8 cellular contexts compared by ENCODE assay signal in the genomic region with DNA sequence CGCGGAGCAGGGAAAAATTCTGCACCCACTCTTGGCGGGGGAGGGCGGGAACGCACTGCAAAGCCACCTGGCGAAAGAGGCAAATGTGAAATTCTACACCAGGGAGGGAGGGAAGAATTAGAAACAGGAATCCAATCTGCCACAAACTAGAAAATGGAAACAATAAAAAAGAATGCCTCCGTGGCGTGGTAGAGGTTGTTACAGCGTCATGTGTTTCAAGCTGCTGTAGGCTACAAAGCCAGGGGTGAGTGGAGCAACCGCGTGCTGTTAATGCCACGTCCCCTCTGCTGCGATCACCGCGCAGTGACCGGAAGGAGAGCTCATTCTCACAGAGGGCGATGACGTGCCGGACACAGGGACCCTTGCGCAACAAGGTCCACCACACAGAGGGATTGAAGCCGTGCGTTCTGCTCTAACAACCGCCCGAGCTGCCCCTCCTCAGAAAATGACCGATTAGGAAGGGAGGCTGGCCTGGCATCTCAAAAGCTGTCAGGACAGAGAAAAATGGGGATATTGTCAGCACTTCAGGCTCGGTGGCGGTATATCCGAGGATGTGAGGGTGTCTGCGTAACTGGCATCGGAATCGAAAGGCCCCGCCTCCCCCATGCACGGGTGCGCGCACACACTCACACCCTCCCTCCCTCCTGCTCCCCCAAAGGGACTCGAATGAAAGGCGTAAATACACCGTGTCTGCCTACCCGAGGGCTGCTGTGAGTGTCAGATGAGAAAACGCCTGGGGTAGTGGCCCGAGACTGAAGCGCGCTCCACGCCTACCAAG.
DNase-seq lines count a peak whose midpoint lies in the region; ATAC-seq and TF ChIP-seq lines count a peak whose summit lies in the region.

No MANE protein-coding gene starts in this region.

- H3K27me3 Mint-ChIP-seq in GM23338 (ENCODE audit: insufficient read depth, low read depth, poor library complexity), result peaks cover 42% of the 10 kb centered on the region

- no peaks in the 10 kb centered on the region for H3K9me3 Mint-ChIP-seq in GM23338

- no peak overlapping the region for H3K27ac Mint-ChIP-seq in GM23338

- intact Hi-C loops in Panc1 (cut with micrococcal nuclease; ENCODE audit: unreplicated experiment), result no loop called here

- H3K79me2 ChIP-seq in GM23338 (replicated peaks; ENCODE audit: insufficient read depth), result no peaks in the 10 kb centered on the region

- peaks cover 29% of the 10 kb centered on the region for H3K4me1 Mint-ChIP-seq in GM23338

- H3K4me2 ChIP-seq in GM23338, result peak overlapping the region; percentile 88

- H3K4me1 ChIP-seq in GM23338 (ENCODE audit: insufficient read depth) (peaks cover 9% of the 10 kb centered on the region), Panc1 (ENCODE audit: control insufficient read depth, insufficient read depth, low read length) (peaks cover 3% of the 10 kb centered on the region; the same call in 1 of the 2 replicates), neutrophil (ENCODE audit: control insufficient read depth in 1 of 2, insufficient read depth in 1 of 2, low read depth in 1 of 2, low read length in 1 of 2) (peaks cover 56 to 61% of the 10 kb centered on the region in 2 experiments)

- H3K9me2 ChIP-seq in GM23338 (ENCODE audit: insufficient read depth), result no peaks in the 10 kb centered on the region

- peak overlapping the region; percentile 76 for H3K4me3 Mint-ChIP-seq in GM23338

- H2AFZ ChIP-seq in GM23338, result peak overlapping the region; percentile 98

- no peaks in the 10 kb centered on the region for H3K36me3 Mint-ChIP-seq in GM23338 (ENCODE audit: low read depth)

- in situ Hi-C loops in Panc1 (cut with HindIII; ENCODE audit: low pct_unique_long_range_greater_than_20kb, low sequenced_read_pairs), result no loop called here

- DNase-seq in GM23338 (ENCODE audit: low spot score) (peak; percentile 66), Panc1 (ENCODE audit: low read depth, low spot score) (no peak), germinal center (ENCODE audit: low spot score) (peak; percentile 38), substantia nigra (lab: John Stamatoyannopoulos, UW) (peak in 32 of 49 donors; percentile 17 to 82 (median 54)), NAMALWA (ENCODE audit: low spot score) (no peak)
- peak; percentile 74 for DNase-seq in activated naive CD4-positive, alpha-beta T cell treated with anti-CD3 and anti-CD28 coated beads, Interleukin-2, amount 50 U/mL, for 16 hours

- peaks cover 23% of the 10 kb centered on the region for H3K27me3 ChIP-seq in GM23338 (ENCODE audit: insufficient read depth)
- H3K27me3 ChIP-seq in Panc1 (ENCODE audit: control insufficient read depth, insufficient read depth, low read length), result peaks cover 18% of the 10 kb centered on the region
- H3K27me3 ChIP-seq in neutrophil, result peaks cover 17% of the 10 kb centered on the region

- no peak for TF ChIP-seq CTCF in GM23338 (conservative IDR thresholded peaks at IDR 0.05; ENCODE audit: low read depth in 2 of 2)
- no peak for TF ChIP-seq CTCF in Panc1 (IDR thresholded peaks at IDR 0.05)
- peak; percentile 36 for TF ChIP-seq CTCF in neutrophil (IDR thresholded peaks at IDR 0.05)

- peak overlapping the region; percentile 72 for H3K4me3 ChIP-seq in GM23338
- peak overlapping the region; percentile 40 to 66 for H3K4me3 ChIP-seq in Panc1 (ENCODE audit: low read depth in 2 of 2, low read length in 2 of 2)
- H3K4me3 ChIP-seq in neutrophil (ENCODE audit: low read depth in 1 of 2, low read length in 1 of 2), result peak overlapping the region; percentile 65 to 72

- H3K9me3 ChIP-seq in Panc1 (ENCODE audit: control insufficient read depth, insufficient read depth, low read depth, low read length) (no peaks in the 10 kb centered on the region), neutrophil (no peaks in the 10 kb centered on the region)

- no peaks in the 10 kb centered on the region for H4K20me1 ChIP-seq in GM23338 (replicated peaks; ENCODE audit: insufficient read depth)

- no peaks in the 10 kb centered on the region for H3K36me3 ChIP-seq in GM23338 (ENCODE audit: insufficient read depth)
- no peaks in the 10 kb centered on the region for H3K36me3 ChIP-seq in Panc1 (ENCODE audit: control insufficient read depth, insufficient read depth, low read length)
- H3K36me3 ChIP-seq in neutrophil, result no peaks in the 10 kb centered on the region

- peak; percentile 54 for ATAC-seq in GM23338
- peak; percentile 61 for ATAC-seq in Panc1
- no peak for ATAC-seq in GM21381 (IDR thresholded peaks at IDR 0.05; ENCODE audit: unreplicated experiment)

- H3F3A ChIP-seq in GM23338 (replicated peaks; ENCODE audit: low read depth), result 0 out of 2 replicates have a peak, but pooled peaks cover 6% of the 10 kb centered on the region

- BruUV-seq in Panc1 (replicated peaks; lab: Mats Ljungman, UMichigan), result no TSS peak

- CTCF ChIA-PET in Panc1 (lab: Charles Lee), result no interaction called here

- H3K27ac ChIP-seq in GM23338 (ENCODE audit: low read depth) (no peak overlapping the region), Panc1 (ENCODE audit: low read length) (no peak overlapping the region), neutrophil (peak overlapping the region; percentile 98), substantia nigra (ENCODE audit: low read depth, low read length, poor library complexity, severe bottlenecking) (peak overlapping the region; percentile 71)

- POLR2A ChIA-PET in Panc1 (lab: Charles Lee), result interaction anchor here (0.6 kb wide), 1 partner anchor 9 kb away, joined by 3 read pairs; no protein-coding TSS in a partner anchor

TF ChIP-seq in GM23338, 12 proteins besides CTCF, POLR2A, EP300 and RAD21:
- TF ChIP-seq ZNF114 (CRISPR knock-in tag; IDR thresholded peaks at IDR 0.05) (no peak), POLR2AphosphoS5 (IDR thresholded peaks at IDR 0.05; ENCODE audit: low read depth) (no peak), EZH2phosphoT487 (IDR thresholded peaks at IDR 0.05; ENCODE audit: unreplicated experiment) (no peak), EZH2 (IDR thresholded peaks at IDR 0.05; ENCODE audit: low read depth, unreplicated experiment) (no peak)

Comparison
In these comparisons a context has a peak if more than half of its experiments do, and no peak if none do; other contexts are left out.
1. DNase-seq: peak in GM23338 (single experiment), activated naive CD4-positive, alpha-beta T cell treated with anti-CD3 and anti-CD28 coated beads, Interleukin-2, amount 50 U/mL, for 16 hours (single experiment), germinal center (single experiment) and substantia nigra (32 of 49); none in Panc1 (single experiment) and NAMALWA (single experiment).
2. H3K27ac ChIP-seq: peak in neutrophil (single experiment) and substantia nigra (single experiment); none in GM23338 (single experiment) and Panc1 (single experiment).
3. Peak in every context shown above with its lines, with median percentiles within 50 percentile points of each other: H3K4me3 ChIP-seq.